Comparison of ENCODE assay signal across 26 cellular contexts in genomic region chr4:47372561-47372960, GRCh38.
DNase-seq lines count a peak whose midpoint lies in the region; ATAC-seq and TF ChIP-seq lines count a peak whose summit lies in the region.
"Had no signal": no experiment of that assay in that cellular context is flagged by ENCODE, and none has a peak within 500 bp of the region (broad histone marks: within the 10 kb centered on the region; RNA-seq: fewer than 3 reads in every experiment).

No MANE protein-coding gene starts in this region.

- peak overlapping the region in 7 of 11 experiments; percentile 17 to 60 (median 43); a peak in 11 of 22 replicates for H3K4me2 ChIP-seq in BLaER1 treated with 17β-estradiol and CSF1 and Interleukin-3, amounts not matched to agents 10 nM and 100 nM
- H3K4me2 ChIP-seq: A549, neural progenitor cell had no signal

- H3K27ac Mint-ChIP-seq in CD8-positive, alpha-beta memory T cell = no peak overlapping the region
- H3K27ac Mint-ChIP-seq: activated CD8-positive, alpha-beta T cell treated with anti-CD3 and anti-CD28 coated beads, Interleukin-2, amount 10 ng/mL, durations not matched to agents 7 days and 5 days; activated naive CD4-positive, alpha-beta T cell treated with anti-CD3 and anti-CD28 coated beads, Interleukin-2, amount 50 U/mL, for 72 hours; activated T-helper 2 cell treated with anti-CD3 and anti-CD28 coated beads, Interferon-gamma antibody, Interleukin-2, Interleukin-4, amounts not matched to agents 10 μg/mL and 5 μg/mL and 100 μg/mL, durations not matched to agents 14 hours and 24 hours and 36 hours; CD4-positive, alpha-beta T cell; neural progenitor cell; T-helper 2 cell treated with Interferon-gamma antibody and Interleukin-4, amounts not matched to agents 5 μg/mL and 100 μg/mL, for 36 hours had no signal

- H3K36me3 Mint-ChIP-seq in CD8-positive, alpha-beta memory T cell = no peaks in the 10 kb centered on the region
- H3K36me3 Mint-ChIP-seq: activated naive CD4-positive, alpha-beta T cell treated with anti-CD3 and anti-CD28 coated beads, Interleukin-2, amount 50 U/mL, for 72 hours; neural progenitor cell had no signal

- DNase-seq in NB4 (ENCODE audit: low read depth) = peak; percentile 22
- peak; percentile 44 for DNase-seq in OCI-M1 (lab: John Stamatoyannopoulos, UW)
- DNase-seq in activated CD4-positive, CD25-positive, alpha-beta regulatory T cell (lab: John Stamatoyannopoulos, UW) = no peak
- no peak for DNase-seq in SKM-1 (lab: John Stamatoyannopoulos, UW; ENCODE audit: unreplicated experiment)
- no peak for DNase-seq in CD8-positive, alpha-beta memory T cell
- no peak for DNase-seq in SHP77 (lab: John Stamatoyannopoulos, UW)
- DNase-seq: activated CD4-positive, alpha-beta T cell treated with anti-CD3 and anti-CD28 coated beads for 4 hours; activated CD8-positive, alpha-beta T cell treated with anti-CD3 and anti-CD28 coated beads, Interleukin-2, amount 10 ng/mL, durations not matched to agents 7 days and 5 days; aorta; CD4-positive, alpha-beta T cell; gastrocnemius medialis; kidney; NCI-H1417 treated with DMSO at 0.1 percent for 48 hours; stimulated activated naive CD8-positive, alpha-beta T cell treated with anti-CD3 and anti-CD28 coated beads, Interleukin-15, Interleukin-2, amounts not matched to agents 100 U/mL and 50 U/mL, for 24 hours; upper lobe of right lung had no signal

- 0 out of 22 replicates have a peak, but pooled peaks cover 0 to 3% (median 0%) of the 10 kb centered on the region in 11 experiments for H3K9me3 ChIP-seq in BLaER1 treated with 17β-estradiol and CSF1 and Interleukin-3, amounts not matched to agents 10 nM and 100 nM (replicated peaks in 1 of 11)
- H3K9me3 ChIP-seq in CD8-positive, alpha-beta memory T cell (ENCODE audit: low read length) = no peaks in the 10 kb centered on the region
- H3K9me3 ChIP-seq: A549, gastrocnemius medialis, upper lobe of right lung had no signal

- H3K27ac ChIP-seq in BLaER1 treated with 17β-estradiol and CSF1 and Interleukin-3, amounts not matched to agents 10 nM and 100 nM = peak overlapping the region in 3 of 11 experiments; percentile 15 to 35 (median 21); a peak in 3 of 22 replicates
- no peak overlapping the region for H3K27ac ChIP-seq in CD8-positive, alpha-beta memory T cell (ENCODE audit: low read depth, low read length)
- H3K27ac ChIP-seq: A549, gastrocnemius medialis, neural progenitor cell, parathyroid adenoma, skin epidermis, upper lobe of right lung, VCaP had no signal

- no peak overlapping the region for H3K4me3 Mint-ChIP-seq in CD8-positive, alpha-beta memory T cell
- H3K4me3 Mint-ChIP-seq: activated CD8-positive, alpha-beta T cell treated with anti-CD3 and anti-CD28 coated beads, Interleukin-2, amount 10 ng/mL, durations not matched to agents 7 days and 5 days; CD4-positive, alpha-beta T cell; T-helper 2 cell treated with Interferon-gamma antibody and Interleukin-4, amounts not matched to agents 5 μg/mL and 100 μg/mL, for 36 hours had no signal

- no peaks in the 10 kb centered on the region for H3K4me1 Mint-ChIP-seq in CD8-positive, alpha-beta memory T cell
- H3K4me1 Mint-ChIP-seq: neural progenitor cell had no signal

- CTCF ChIA-PET in CD8-positive, alpha-beta memory T cell (lab: Charles Lee) = no interaction called here

- H3K4me3 ChIP-seq in BLaER1 treated with 17β-estradiol and CSF1 and Interleukin-3, amounts not matched to agents 10 nM and 100 nM = no peak overlapping the region
- no peak overlapping the region for H3K4me3 ChIP-seq in NB4 (ENCODE audit: low read depth, low read length)
- H3K4me3 ChIP-seq in CD8-positive, alpha-beta memory T cell (ENCODE audit: low read length) = no peak overlapping the region
- H3K4me3 ChIP-seq: A549, gastrocnemius medialis, neural progenitor cell, skin epidermis, upper lobe of right lung had no signal

- no peaks in the 10 kb centered on the region for H3K36me3 ChIP-seq in BLaER1 treated with 17β-estradiol and CSF1 and Interleukin-3, amounts not matched to agents 10 nM and 100 nM
- H3K36me3 ChIP-seq in CD8-positive, alpha-beta memory T cell (ENCODE audit: insufficient read depth, low read length) = no peaks in the 10 kb centered on the region
- H3K36me3 ChIP-seq: gastrocnemius medialis, neural progenitor cell, upper lobe of right lung had no signal

- ATAC-seq in HG02884 (IDR thresholded peaks at IDR 0.05; ENCODE audit: unreplicated experiment) = peak; percentile 22
- ATAC-seq: A549; activated CD8-positive, alpha-beta T cell treated with anti-CD3 and anti-CD28 coated beads, Interleukin-2, amount 10 ng/mL, durations not matched to agents 7 days and 5 days; activated naive CD4-positive, alpha-beta T cell treated with anti-CD3 and anti-CD28 coated beads, Interleukin-2, amount 50 U/mL, for 72 hours; gastrocnemius medialis; Right ventricle myocardium inferior; stimulated activated naive CD8-positive, alpha-beta T cell treated with anti-CD3 and anti-CD28 coated beads, Interleukin-15, Interleukin-2, amounts not matched to agents 100 U/mL and 50 U/mL, for 24 hours; upper lobe of right lung had no signal

- H4K20me1 ChIP-seq in BLaER1 treated with 17β-estradiol and CSF1 and Interleukin-3, amounts not matched to agents 10 nM and 100 nM = no peaks in the 10 kb centered on the region

- H3K9ac ChIP-seq in BLaER1 treated with 17β-estradiol and CSF1 and Interleukin-3, amounts not matched to agents 10 nM and 100 nM = no peak overlapping the region
- H3K9ac ChIP-seq: neural progenitor cell, parathyroid adenoma had no signal

- TF ChIP-seq POLR2A in NB4 (IDR thresholded peaks at IDR 0.05; ENCODE audit: extremely low read depth, insufficient read length) = no peak

- POLR2A ChIA-PET in CD8-positive, alpha-beta memory T cell (lab: Charles Lee) = no interaction called here

- peaks cover 8 to 27% (median 16%) of the 10 kb centered on the region in 10 experiments for H3K4me1 ChIP-seq in BLaER1 treated with 17β-estradiol and CSF1 and Interleukin-3, amounts not matched to agents 10 nM and 100 nM
- no peaks in the 10 kb centered on the region for H3K4me1 ChIP-seq in CD8-positive, alpha-beta memory T cell (ENCODE audit: insufficient read depth, low read length)
- H3K4me1 ChIP-seq: A549, gastrocnemius medialis, neural progenitor cell, parathyroid adenoma, upper lobe of right lung had no signal

- no peak for TF ChIP-seq CTCF in NB4 (IDR thresholded peaks at IDR 0.05; ENCODE audit: low read depth, low read length)

- H3K27me3 ChIP-seq in BLaER1 treated with 17β-estradiol and CSF1 and Interleukin-3, amounts not matched to agents 10 nM and 100 nM = no peaks in the 10 kb centered on the region
- no peaks in the 10 kb centered on the region for H3K27me3 ChIP-seq in CD8-positive, alpha-beta memory T cell (ENCODE audit: insufficient read depth, low read length, poor library complexity, severe bottlenecking)
- H3K27me3 ChIP-seq: gastrocnemius medialis, neural progenitor cell, upper lobe of right lung had no signal

- H3K27me3 Mint-ChIP-seq in CD8-positive, alpha-beta memory T cell = peaks cover 11 to 22% of the 10 kb centered on the region in 2 donors

- H3K9me3 Mint-ChIP-seq in CD8-positive, alpha-beta memory T cell = peaks cover 0 to 4% (median 0%) of the 10 kb centered on the region in 5 donors
- H3K9me3 Mint-ChIP-seq: activated naive CD4-positive, alpha-beta T cell treated with anti-CD3 and anti-CD28 coated beads, Interleukin-2, amount 50 U/mL, for 72 hours; activated T-helper 2 cell treated with anti-CD3 and anti-CD28 coated beads, Interferon-gamma antibody, Interleukin-2, Interleukin-4, amounts not matched to agents 10 μg/mL and 5 μg/mL and 100 μg/mL, durations not matched to agents 14 hours and 24 hours and 36 hours; CD4-positive, alpha-beta T cell; T-helper 2 cell treated with Interferon-gamma antibody and Interleukin-4, amounts not matched to agents 5 μg/mL and 100 μg/mL, for 36 hours had no signal

Comparison
In these comparisons a context has a peak if more than half of its experiments do, and no peak if none do; other contexts are left out.
1. DNase-seq: peak in NB4 (single experiment) and OCI-M1 (single experiment); none in activated CD4-positive, CD25-positive, alpha-beta regulatory T cell (0 of 4), SKM-1 (single experiment), CD8-positive, alpha-beta memory T cell (0 of 5) and SHP77 (0 of 2).